ENCODE assay signal across 14 cellular contexts in genomic region chr11:97965849-97966646, GRCh38.
A peak's percentile ranks its signal among the peaks of the same experiment; 100 is the strongest.
DNase-seq lines count a peak whose midpoint lies in the region; ATAC-seq, FAIRE-seq and TF ChIP-seq lines count a peak whose summit lies in the region.
"Had no signal": no experiment of that assay in that cellular context is flagged by ENCODE, and none has a peak within 500 bp of the region (broad histone marks: within the 10 kb centered on the region; RNA-seq: fewer than 3 reads in every experiment).

No MANE protein-coding gene starts in this region.

- H3K4me3 ChIP-seq in BJ (ENCODE audit: low read depth, low read length): no peak overlapping the region
- no peak overlapping the region for H3K4me3 ChIP-seq in PC-9
- no peak overlapping the region for H3K4me3 ChIP-seq in endothelial cell of umbilical vein (replicated peaks in 1 of 3; ENCODE audit: insufficient read depth in 1 of 3, low read depth in 1 of 3, low read length in 3 of 3)
- no peak overlapping the region for H3K4me3 ChIP-seq in coronary artery
- H3K4me3 ChIP-seq: uterus had no signal

- dilution Hi-C loops in endothelial cell of umbilical vein (cut with MboI; ENCODE audit: extremely low pct_ligation_motif_present, low sequenced_read_pairs): no loop called here

- H3K27ac ChIP-seq in PC-9 (peak overlapping the region; percentile 43), endothelial cell of umbilical vein (ENCODE audit: insufficient read depth, low read depth, low read length) (peak overlapping the region; percentile 91), coronary artery (no peak overlapping the region)
- H3K27ac ChIP-seq: uterus had no signal

- peaks cover 16% of the 10 kb centered on the region for H3K4me1 ChIP-seq in PC-9 (replicated peaks; ENCODE audit: insufficient read depth)
- H3K4me1 ChIP-seq in endothelial cell of umbilical vein (ENCODE audit: control insufficient read depth, extremely low read depth, insufficient read depth, low read length): peaks cover 22% of the 10 kb centered on the region
- H3K4me1 ChIP-seq: uterus had no signal

- intact Hi-C loops in PC-9 (cut with micrococcal nuclease; ENCODE audit: unreplicated experiment): no loop called here
- intact Hi-C loops in endothelial cell of umbilical vein (cut with micrococcal nuclease): loop anchor here (2.0 to 10.0 kb wide), 3 partner anchors 149 to 351 kb away; no protein-coding TSS in a partner anchor

- CTCF ChIA-PET in BJ (lab: Yijun Ruan, JAX) (no interaction called here), PC-9 (lab: Charles Lee) (no interaction called here), endothelial cell of umbilical vein (lab: Charles Lee) (no interaction called here)

- H2AFZ ChIP-seq in PC-9 (no peak overlapping the region; the same call in 1 of the 2 replicates), endothelial cell of umbilical vein (ENCODE audit: low read depth, low read length) (peak overlapping the region; percentile 70)

- DNase-seq in BJ (ENCODE audit: low read depth): peak; percentile 69
- DNase-seq in PC-9: peak in 1 of 2 experiments; percentile 39
- peak; percentile 72 for DNase-seq in endothelial cell of umbilical vein (ENCODE audit: low read depth, low spot score)
- DNase-seq in non-pigmented ciliary epithelial cell (ENCODE audit: low read depth): peak; percentile 95
- no peak for DNase-seq in coronary artery (ENCODE audit: low spot score)
- DNase-seq in DMS53 treated with DMSO at 0.1 percent for 48 hours (lab: John Stamatoyannopoulos, UW; ENCODE audit: unreplicated experiment): no peak
- no peak for DNase-seq in NCI-H1436 (lab: John Stamatoyannopoulos, UW)
- DNase-seq: activated CD8-positive, alpha-beta memory T cell treated with anti-CD3 and anti-CD28 coated beads, Interleukin-2, amount 10 ng/mL, durations not matched to agents 7 days and 5 days; CD4-positive, alpha-beta memory T cell; effector memory CD4-positive, alpha-beta T cell; uterus had no signal

- no peaks in the 10 kb centered on the region for H4K20me1 ChIP-seq in PC-9 (ENCODE audit: insufficient read depth)
- H4K20me1 ChIP-seq in endothelial cell of umbilical vein (replicated peaks; ENCODE audit: control insufficient read depth, extremely low read depth, insufficient read depth, low read length): no peaks in the 10 kb centered on the region

- no peaks in the 10 kb centered on the region for H3F3A ChIP-seq in PC-9 (ENCODE audit: insufficient read depth, low read depth)

- H3K79me2 ChIP-seq in PC-9 (ENCODE audit: low read depth) (no peaks in the 10 kb centered on the region), endothelial cell of umbilical vein (ENCODE audit: control insufficient read depth, insufficient read depth, low read length) (no peaks in the 10 kb centered on the region)

- H3K9ac ChIP-seq in endothelial cell of umbilical vein (replicated peaks; ENCODE audit: extremely low read depth, insufficient read depth, low read length): peak overlapping the region; percentile 55

- no peaks in the 10 kb centered on the region for H3K27me3 ChIP-seq in BJ (ENCODE audit: control insufficient read depth, insufficient read depth, low read length)
- no peaks in the 10 kb centered on the region for H3K27me3 ChIP-seq in PC-9 (ENCODE audit: insufficient read depth, low read depth)
- no peaks in the 10 kb centered on the region for H3K27me3 ChIP-seq in endothelial cell of umbilical vein (ENCODE audit: control insufficient read depth in 2 of 2, insufficient read depth in 2 of 2, low read length in 2 of 2)
- H3K27me3 ChIP-seq: uterus had no signal

- 0 out of 2 replicates have a peak overlapping the region, but pooled peaks have one; percentile 1 for H3K4me2 ChIP-seq in PC-9
- H3K4me2 ChIP-seq in endothelial cell of umbilical vein (ENCODE audit: insufficient read depth, low read length): peak overlapping the region; percentile 52

- TF ChIP-seq POLR2A in endothelial cell of umbilical vein (IDR thresholded peaks at IDR 0.05; ENCODE audit: low read depth, low read length): no peak

- H3K9me2 ChIP-seq in PC-9 (ENCODE audit: insufficient read depth): no peaks in the 10 kb centered on the region; the same call in 1 of the 2 replicates

- POLR2A ChIA-PET in BJ (lab: Charles Lee) (no interaction called here), PC-9 (lab: Charles Lee; ENCODE audit: unreplicated experiment) (no interaction called here), endothelial cell of umbilical vein (lab: Charles Lee) (no interaction called here)

- FAIRE-seq in endothelial cell of umbilical vein (lab: Jason Lieb, UNC): peak; percentile 71
- FAIRE-seq: HepG2 had no signal

- H3K9me1 ChIP-seq in endothelial cell of umbilical vein (replicated peaks; ENCODE audit: control insufficient read depth, extremely low read depth, insufficient read depth, low read length): no peaks in the 10 kb centered on the region

- TF ChIP-seq CTCF in BJ (IDR thresholded peaks at IDR 0.05; ENCODE audit: insufficient read depth, low read depth, low read length) (no peak), PC-9 (conservative IDR thresholded peaks at IDR 0.05) (no peak), endothelial cell of umbilical vein (IDR thresholded peaks at IDR 0.05; ENCODE audit: extremely low read depth in 1 of 2, insufficient read depth in 1 of 2, low read depth in 1 of 2, low read length in 2 of 2) (no peak), coronary artery (IDR thresholded peaks at IDR 0.05) (no peak)

- ATAC-seq in GM21737 (IDR thresholded peaks at IDR 0.05; ENCODE audit: unreplicated experiment): no peak
- ATAC-seq: activated CD8-positive, alpha-beta memory T cell treated with anti-CD3 and anti-CD28 coated beads, Interleukin-2, amount 10 ng/mL, durations not matched to agents 7 days and 5 days; HepG2; sciatic nerve had no signal

- H3K36me3 ChIP-seq in BJ (ENCODE audit: control insufficient read depth, insufficient read depth, low read length) (no peaks in the 10 kb centered on the region), PC-9 (ENCODE audit: low read depth) (no peaks in the 10 kb centered on the region), endothelial cell of umbilical vein (ENCODE audit: control insufficient read depth in 2 of 2, extremely low read depth in 1 of 2, insufficient read depth in 2 of 2, low read length in 2 of 2) (no peaks in the 10 kb centered on the region)
- H3K36me3 ChIP-seq: uterus had no signal

- H3K9me3 ChIP-seq in PC-9 (ENCODE audit: insufficient read depth, low read depth): no peaks in the 10 kb centered on the region
- no peaks in the 10 kb centered on the region for H3K9me3 ChIP-seq in endothelial cell of umbilical vein (replicated peaks; ENCODE audit: control insufficient read depth, insufficient read depth, low read length)
- H3K9me3 ChIP-seq: uterus had no signal

- BruUV-seq in PC-9 (replicated peaks; lab: Mats Ljungman, UMichigan) (no TSS peak), endothelial cell of umbilical vein (replicated peaks; lab: Mats Ljungman, UMichigan) (no TSS peak)

TF ChIP-seq in endothelial cell of umbilical vein, 7 proteins besides CTCF, POLR2A, EP300 and RAD21:
- TF ChIP-seq JUN (IDR thresholded peaks at IDR 0.05; ENCODE audit: borderline replicate concordance, insufficient read depth, insufficient read length, low read depth): peak; percentile 58
- no peak for TF ChIP-seq EZH2 (IDR thresholded peaks at IDR 0.05; ENCODE audit: borderline replicate concordance, low read depth, low read length, severe bottlenecking)
- TF ChIP-seq POLR2AphosphoS5 (IDR thresholded peaks at IDR 0.05; ENCODE audit: insufficient read depth, low read depth, low read length): peak; percentile 57
- peak; percentile 99 for TF ChIP-seq FOS (IDR thresholded peaks at IDR 0.05; ENCODE audit: borderline replicate concordance, insufficient read depth, low read length)
- no peak for TF ChIP-seq MYC (IDR thresholded peaks at IDR 0.05; ENCODE audit: low read depth, low read length)
- no peak for TF ChIP-seq MAX (IDR thresholded peaks at IDR 0.05; ENCODE audit: insufficient read depth, insufficient read length)
- TF ChIP-seq GATA2 (IDR thresholded peaks at IDR 0.05; ENCODE audit: insufficient read depth, insufficient read length, low read depth, low read length): peak; percentile 87

Comparison
In these comparisons a context has a peak if more than half of its experiments do, and no peak if none do; other contexts are left out.
1. DNase-seq: peak in BJ (single experiment), endothelial cell of umbilical vein (single experiment) and non-pigmented ciliary epithelial cell (single experiment); none in coronary artery (single experiment), DMS53 treated with DMSO at 0.1 percent for 48 hours (single experiment) and NCI-H1436 (single experiment).
2. H3K27ac ChIP-seq: peak in PC-9 (single experiment) and endothelial cell of umbilical vein (single experiment); none in coronary artery (0 of 2).